Comparison of ENCODE assay signal across 16 cellular contexts in genomic region chr10:27529010-27529783, GRCh38. TPM values are rescaled to one million over a fixed set of nuclear protein-coding genes. Genes with fewer than 3 reads are reported as not detected.
DNase-seq lines count a peak whose midpoint lies in the region; ATAC-seq, FAIRE-seq and TF ChIP-seq lines count a peak whose summit lies in the region.
"Had no signal": no experiment of that assay in that cellular context is flagged by ENCODE, and none has a peak within 500 bp of the region (broad histone marks: within the 10 kb centered on the region; RNA-seq: fewer than 3 reads in every experiment).

No MANE protein-coding gene starts in this region.

- POLR2A ChIA-PET in activated CD8-positive, alpha-beta T cell treated with anti-CD3 and anti-CD28 coated beads for 36 hours (lab: Charles Lee), result interaction anchor here (1.8 kb wide), 1 partner anchor 25 kb away, joined by 4 read pairs; the partner anchor contains the start of gene RAB18

- no peaks in the 10 kb centered on the region for H3K27me3 Mint-ChIP-seq in stimulated activated naive CD8-positive, alpha-beta T cell treated with anti-CD3 and anti-CD28 coated beads, Interleukin-15, Interleukin-2, amounts not matched to agents 100 ng/mL and 50 ng/mL, for 24 hours
- no peaks in the 10 kb centered on the region for H3K27me3 Mint-ChIP-seq in activated CD8-positive, alpha-beta T cell treated with anti-CD3 and anti-CD28 coated beads for 36 hours
- no peaks in the 10 kb centered on the region for H3K27me3 Mint-ChIP-seq in type B pancreatic cell

- FAIRE-seq in GM19239 (lab: Jason Lieb, UNC), result no peak

- H3K27ac Mint-ChIP-seq in stimulated activated naive CD8-positive, alpha-beta T cell treated with anti-CD3 and anti-CD28 coated beads, Interleukin-15, Interleukin-2, amounts not matched to agents 100 ng/mL and 50 ng/mL, for 24 hours, result peak overlapping the region; percentile 78
- peak overlapping the region; percentile 72 for H3K27ac Mint-ChIP-seq in activated CD8-positive, alpha-beta T cell treated with anti-CD3 and anti-CD28 coated beads for 36 hours
- peak overlapping the region; percentile 12 for H3K27ac Mint-ChIP-seq in type B pancreatic cell

- no peak for TF ChIP-seq CTCF in activated CD8-positive, alpha-beta T cell treated with anti-CD3 and anti-CD28 coated beads for 36 hours (IDR thresholded peaks at IDR 0.05)
- TF ChIP-seq CTCF in fibroblast of villous mesenchyme (IDR thresholded peaks at IDR 0.05; ENCODE audit: insufficient read depth, low read depth, low read length) (no peak), type B pancreatic cell (conservative IDR thresholded peaks at IDR 0.05) (no peak)

- H3K4me3 Mint-ChIP-seq in stimulated activated naive CD8-positive, alpha-beta T cell treated with anti-CD3 and anti-CD28 coated beads, Interleukin-15, Interleukin-2, amounts not matched to agents 100 ng/mL and 50 ng/mL, for 24 hours, result no peak overlapping the region
- no peak overlapping the region for H3K4me3 Mint-ChIP-seq in activated CD8-positive, alpha-beta T cell treated with anti-CD3 and anti-CD28 coated beads for 36 hours
- no peak overlapping the region for H3K4me3 Mint-ChIP-seq in type B pancreatic cell

- no peaks in the 10 kb centered on the region for H3K9me3 Mint-ChIP-seq in stimulated activated naive CD8-positive, alpha-beta T cell treated with anti-CD3 and anti-CD28 coated beads, Interleukin-15, Interleukin-2, amounts not matched to agents 100 ng/mL and 50 ng/mL, for 24 hours
- no peaks in the 10 kb centered on the region for H3K9me3 Mint-ChIP-seq in activated CD8-positive, alpha-beta T cell treated with anti-CD3 and anti-CD28 coated beads for 36 hours
- H3K9me3 Mint-ChIP-seq in type B pancreatic cell, result no peaks in the 10 kb centered on the region

- peaks cover 67% of the 10 kb centered on the region for H3K4me1 Mint-ChIP-seq in stimulated activated naive CD8-positive, alpha-beta T cell treated with anti-CD3 and anti-CD28 coated beads, Interleukin-15, Interleukin-2, amounts not matched to agents 100 ng/mL and 50 ng/mL, for 24 hours (ENCODE audit: low read depth)
- peaks cover 63% of the 10 kb centered on the region for H3K4me1 Mint-ChIP-seq in activated CD8-positive, alpha-beta T cell treated with anti-CD3 and anti-CD28 coated beads for 36 hours (ENCODE audit: low read depth)
- H3K4me1 Mint-ChIP-seq in type B pancreatic cell (ENCODE audit: unreplicated experiment), result peaks cover 17% of the 10 kb centered on the region

- no peak overlapping the region for H3K4me3 ChIP-seq in fibroblast of villous mesenchyme (ENCODE audit: low read depth, low read length)
- H3K4me3 ChIP-seq: skin epidermis, uterus had no signal

- intact Hi-C loops in activated CD8-positive, alpha-beta T cell treated with anti-CD3 and anti-CD28 coated beads for 36 hours (cut with micrococcal nuclease), result no loop called here

- H3K36me3 Mint-ChIP-seq in stimulated activated naive CD8-positive, alpha-beta T cell treated with anti-CD3 and anti-CD28 coated beads, Interleukin-15, Interleukin-2, amounts not matched to agents 100 ng/mL and 50 ng/mL, for 24 hours (ENCODE audit: low read depth), result peaks cover 14% of the 10 kb centered on the region
- peaks cover 31% of the 10 kb centered on the region for H3K36me3 Mint-ChIP-seq in activated CD8-positive, alpha-beta T cell treated with anti-CD3 and anti-CD28 coated beads for 36 hours (ENCODE audit: low read depth)
- H3K36me3 Mint-ChIP-seq in type B pancreatic cell, result peaks cover 12% of the 10 kb centered on the region

- CTCF ChIA-PET in activated CD8-positive, alpha-beta T cell treated with anti-CD3 and anti-CD28 coated beads for 36 hours (lab: Charles Lee), result interaction anchor here (1.0 kb wide), 1 partner anchor 84 kb away, joined by 5 read pairs; no protein-coding TSS in a partner anchor

- no peak for ATAC-seq in stimulated activated naive CD8-positive, alpha-beta T cell treated with anti-CD3 and anti-CD28 coated beads, Interleukin-15, Interleukin-2, amounts not matched to agents 100 U/mL and 50 U/mL, for 24 hours
- no peak for ATAC-seq in activated CD8-positive, alpha-beta T cell treated with anti-CD3 and anti-CD28 coated beads for 36 hours

- DNase-seq in stimulated activated naive CD8-positive, alpha-beta T cell treated with anti-CD3 and anti-CD28 coated beads, Interleukin-15, Interleukin-2, amounts not matched to agents 100 U/mL and 50 U/mL, for 24 hours, result no peak
- no peak for DNase-seq in activated CD8-positive, alpha-beta T cell treated with anti-CD3 and anti-CD28 coated beads for 36 hours
- DNase-seq in fibroblast of villous mesenchyme (ENCODE audit: low read depth), result peak; percentile 56
- no peak for DNase-seq in type B pancreatic cell (ENCODE audit: extremely low spot score, unreplicated experiment)
- DNase-seq in SHP77 treated with DMSO at 0.1 percent for 48 hours (lab: John Stamatoyannopoulos, UW), result no peak
- DNase-seq in middle frontal gyrus (ENCODE audit: extremely low spot score, low spot score), result no peak
- no peak for DNase-seq in GM19239 (ENCODE audit: insufficient read length, low spot score)
- DNase-seq: activated CD4-positive, alpha-beta T cell treated with anti-CD3 and anti-CD28 coated beads for 4 hours; amygdala; effector memory CD4-positive, alpha-beta T cell; MV-4-11; NCI-H345; SHP77; uterus had no signal

RNA-seq across cellular contexts. Expression of gene RAB18, which starts 25.1 kb away (rescaled TPM):
- total RNA-seq in activated CD8-positive, alpha-beta T cell treated with anti-CD3 and anti-CD28 coated beads for 36 hours, result 10 to 100 TPM; 42.0 to 47.2 TPM
- total RNA-seq in fibroblast of villous mesenchyme, result 44.1 and 61.7 TPM in 2 replicates
- total RNA-seq in type B pancreatic cell (ENCODE audit: low replicate concordance), result 81.8 and 112 TPM in 2 replicates

Comparison
In these comparisons a context has a peak if more than half of its experiments do, and no peak if none do; other contexts are left out.
1. H3K27ac Mint-ChIP-seq: peak in every context shown above with its lines; median percentile 78 in stimulated activated naive CD8-positive, alpha-beta T cell treated with anti-CD3 and anti-CD28 coated beads, Interleukin-15, Interleukin-2, amounts not matched to agents 100 ng/mL and 50 ng/mL, for 24 hours; 72 in activated CD8-positive, alpha-beta T cell treated with anti-CD3 and anti-CD28 coated beads for 36 hours; 12 in type B pancreatic cell.